1 cellular context compared by ENCODE assay signal in genomic region chr9:128733256-128733655, GRCh38.
TF ChIP-seq lines count a peak whose summit lies in the region.

No MANE protein-coding gene starts in this region.

TF ChIP-seq in HepG2, 621 proteins besides CTCF, POLR2A, EP300 and RAD21 (continued from another document and continues in another):
- TF ChIP-seq LRRFIP1 (CRISPR knock-in tag; conservative IDR thresholded peaks at IDR 0.05) (no peak), KDM5B (CRISPR knock-in tag; IDR thresholded peaks at IDR 0.05; ENCODE audit: borderline replicate concordance) (no peak), MNT (IDR thresholded peaks at IDR 0.05) (no peak), FOSL1 (CRISPR knock-in tag; IDR thresholded peaks at IDR 0.05; ENCODE audit: borderline replicate concordance) (no peak), ZBTB40 (IDR thresholded peaks at IDR 0.05) (no peak), ZBTB40 (CRISPR knock-in tag; IDR thresholded peaks at IDR 0.05) (no peak), SIN3B (IDR thresholded peaks at IDR 0.05; ENCODE audit: low read length) (no peak), ZNF850 (CRISPR knock-in tag; conservative IDR thresholded peaks at IDR 0.05) (no peak), TMF1 (CRISPR knock-in tag; IDR thresholded peaks at IDR 0.05; ENCODE audit: low read depth) (no peak), ZNF30 (CRISPR knock-in tag; IDR thresholded peaks at IDR 0.05) (no peak), MEF2D (CRISPR knock-in tag; IDR thresholded peaks at IDR 0.05) (0 out of 2 replicates have a peak, but pooled peaks have one; percentile 33), REST (IDR thresholded peaks at IDR 0.05; ENCODE audit: borderline replicate concordance in 1 of 2, low read depth in 1 of 2, low read length in 2 of 2) (no peak), ZNF484 (CRISPR knock-in tag; IDR thresholded peaks at IDR 0.05; ENCODE audit: borderline replicate concordance, low read depth) (no peak), ZNF878 (CRISPR knock-in tag; IDR thresholded peaks at IDR 0.05) (no peak), CHD2 (IDR thresholded peaks at IDR 0.05; ENCODE audit: low read depth, low read length) (no peak), IRX3 (CRISPR knock-in tag; IDR thresholded peaks at IDR 0.05; ENCODE audit: borderline replicate concordance, low read depth) (no peak), ZNF253 (CRISPR knock-in tag; IDR thresholded peaks at IDR 0.05; ENCODE audit: borderline replicate concordance) (no peak)
- TF ChIP-seq, protein P1, sequence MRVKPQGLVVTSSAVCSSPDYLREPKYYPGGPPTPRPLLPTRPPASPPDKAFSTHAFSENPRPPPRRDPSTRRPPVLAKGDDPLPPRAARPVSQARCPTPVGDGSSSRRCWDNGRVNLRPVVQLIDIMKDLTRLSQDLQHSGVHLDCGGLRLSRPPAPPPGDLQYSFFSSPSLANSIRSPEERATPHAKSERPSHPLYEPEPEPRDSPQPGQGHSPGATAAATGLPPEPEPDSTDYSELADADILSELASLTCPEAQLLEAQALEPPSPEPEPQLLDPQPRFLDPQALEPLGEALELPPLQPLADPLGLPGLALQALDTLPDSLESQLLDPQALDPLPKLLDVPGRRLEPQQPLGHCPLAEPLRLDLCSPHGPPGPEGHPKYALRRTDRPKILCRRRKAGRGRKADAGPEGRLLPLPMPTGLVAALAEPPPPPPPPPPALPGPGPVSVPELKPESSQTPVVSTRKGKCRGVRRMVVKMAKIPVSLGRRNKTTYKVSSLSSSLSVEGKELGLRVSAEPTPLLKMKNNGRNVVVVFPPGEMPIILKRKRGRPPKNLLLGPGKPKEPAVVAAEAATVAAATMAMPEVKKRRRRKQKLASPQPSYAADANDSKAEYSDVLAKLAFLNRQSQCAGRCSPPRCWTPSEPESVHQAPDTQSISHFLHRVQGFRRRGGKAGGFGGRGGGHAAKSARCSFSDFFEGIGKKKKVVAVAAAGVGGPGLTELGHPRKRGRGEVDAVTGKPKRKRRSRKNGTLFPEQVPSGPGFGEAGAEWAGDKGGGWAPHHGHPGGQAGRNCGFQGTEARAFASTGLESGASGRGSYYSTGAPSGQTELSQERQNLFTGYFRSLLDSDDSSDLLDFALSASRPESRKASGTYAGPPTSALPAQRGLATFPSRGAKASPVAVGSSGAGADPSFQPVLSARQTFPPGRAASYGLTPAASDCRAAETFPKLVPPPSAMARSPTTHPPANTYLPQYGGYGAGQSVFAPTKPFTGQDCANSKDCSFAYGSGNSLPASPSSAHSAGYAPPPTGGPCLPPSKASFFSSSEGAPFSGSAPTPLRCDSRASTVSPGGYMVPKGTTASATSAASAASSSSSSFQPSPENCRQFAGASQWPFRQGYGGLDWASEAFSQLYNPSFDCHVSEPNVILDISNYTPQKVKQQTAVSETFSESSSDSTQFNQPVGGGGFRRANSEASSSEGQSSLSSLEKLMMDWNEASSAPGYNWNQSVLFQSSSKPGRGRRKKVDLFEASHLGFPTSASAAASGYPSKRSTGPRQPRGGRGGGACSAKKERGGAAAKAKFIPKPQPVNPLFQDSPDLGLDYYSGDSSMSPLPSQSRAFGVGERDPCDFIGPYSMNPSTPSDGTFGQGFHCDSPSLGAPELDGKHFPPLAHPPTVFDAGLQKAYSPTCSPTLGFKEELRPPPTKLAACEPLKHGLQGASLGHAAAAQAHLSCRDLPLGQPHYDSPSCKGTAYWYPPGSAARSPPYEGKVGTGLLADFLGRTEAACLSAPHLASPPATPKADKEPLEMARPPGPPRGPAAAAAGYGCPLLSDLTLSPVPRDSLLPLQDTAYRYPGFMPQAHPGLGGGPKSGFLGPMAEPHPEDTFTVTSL (CRISPR knock-in tag; IDR thresholded peaks at IDR 0.05; ENCODE audit: borderline replicate concordance): no peak
- TF ChIP-seq, protein P2, sequence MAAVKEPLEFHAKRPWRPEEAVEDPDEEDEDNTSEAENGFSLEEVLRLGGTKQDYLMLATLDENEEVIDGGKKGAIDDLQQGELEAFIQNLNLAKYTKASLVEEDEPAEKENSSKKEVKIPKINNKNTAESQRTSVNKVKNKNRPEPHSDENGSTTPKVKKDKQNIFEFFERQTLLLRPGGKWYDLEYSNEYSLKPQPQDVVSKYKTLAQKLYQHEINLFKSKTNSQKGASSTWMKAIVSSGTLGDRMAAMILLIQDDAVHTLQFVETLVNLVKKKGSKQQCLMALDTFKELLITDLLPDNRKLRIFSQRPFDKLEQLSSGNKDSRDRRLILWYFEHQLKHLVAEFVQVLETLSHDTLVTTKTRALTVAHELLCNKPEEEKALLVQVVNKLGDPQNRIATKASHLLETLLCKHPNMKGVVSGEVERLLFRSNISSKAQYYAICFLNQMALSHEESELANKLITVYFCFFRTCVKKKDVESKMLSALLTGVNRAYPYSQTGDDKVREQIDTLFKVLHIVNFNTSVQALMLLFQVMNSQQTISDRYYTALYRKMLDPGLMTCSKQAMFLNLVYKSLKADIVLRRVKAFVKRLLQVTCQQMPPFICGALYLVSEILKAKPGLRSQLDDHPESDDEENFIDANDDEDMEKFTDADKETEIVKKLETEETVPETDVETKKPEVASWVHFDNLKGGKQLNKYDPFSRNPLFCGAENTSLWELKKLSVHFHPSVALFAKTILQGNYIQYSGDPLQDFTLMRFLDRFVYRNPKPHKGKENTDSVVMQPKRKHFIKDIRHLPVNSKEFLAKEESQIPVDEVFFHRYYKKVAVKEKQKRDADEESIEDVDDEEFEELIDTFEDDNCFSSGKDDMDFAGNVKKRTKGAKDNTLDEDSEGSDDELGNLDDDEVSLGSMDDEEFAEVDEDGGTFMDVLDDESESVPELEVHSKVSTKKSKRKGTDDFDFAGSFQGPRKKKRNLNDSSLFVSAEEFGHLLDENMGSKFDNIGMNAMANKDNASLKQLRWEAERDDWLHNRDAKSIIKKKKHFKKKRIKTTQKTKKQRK (IDR thresholded peaks at IDR 0.05; ENCODE audit: low read length): no peak
- TF ChIP-seq, protein P3, sequence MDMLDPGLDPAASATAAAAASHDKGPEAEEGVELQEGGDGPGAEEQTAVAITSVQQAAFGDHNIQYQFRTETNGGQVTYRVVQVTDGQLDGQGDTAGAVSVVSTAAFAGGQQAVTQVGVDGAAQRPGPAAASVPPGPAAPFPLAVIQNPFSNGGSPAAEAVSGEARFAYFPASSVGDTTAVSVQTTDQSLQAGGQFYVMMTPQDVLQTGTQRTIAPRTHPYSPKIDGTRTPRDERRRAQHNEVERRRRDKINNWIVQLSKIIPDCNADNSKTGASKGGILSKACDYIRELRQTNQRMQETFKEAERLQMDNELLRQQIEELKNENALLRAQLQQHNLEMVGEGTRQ (IDR thresholded peaks at IDR 0.05; ENCODE audit: low read depth, low read length): no peak
- TF ChIP-seq, protein P3 (CRISPR knock-in tag; IDR thresholded peaks at IDR 0.05; ENCODE audit: borderline replicate concordance): no peak
